ENCODE assay signal across 22 cellular contexts in genomic region chr11:65803797-65804492, GRCh38. TPM values are rescaled to one million over a fixed set of nuclear protein-coding genes. Genes with fewer than 3 reads are reported as not detected.
"Had no signal": no experiment of that assay in that cellular context is flagged by ENCODE, and none has a peak within 500 bp of the region (broad histone marks: within the 10 kb centered on the region; RNA-seq: fewer than 3 reads in every experiment).

No MANE protein-coding gene starts in this region.

- H3K36me3 Mint-ChIP-seq: brain, mesothelial cell of epicardium, T-cell had no signal

- H3K27ac ChIP-seq: epithelial cell of prostate, gastrocnemius medialis, heart right ventricle, lower lobe of right lung, spleen, tibial artery had no signal

- H3K4me3 Mint-ChIP-seq: activated T-cell treated with anti-CD3 and anti-CD28 coated beads, Interleukin-2, amount 50 U/mL, for 4 hours; brain; mesothelial cell of epicardium; neural crest cell; T-cell had no signal

- H3K4me1 Mint-ChIP-seq: mesothelial cell of epicardium, neural crest cell had no signal

- H3K9me3 Mint-ChIP-seq: activated T-cell treated with anti-CD3 and anti-CD28 coated beads, Interleukin-2, amount 50 U/mL, for 4 hours; brain; mesothelial cell of epicardium; neural crest cell; T-cell had no signal

- DNase-seq: activated CD4-positive, CD25-positive, alpha-beta regulatory T cell treated with anti-CD3 and anti-CD28 coated beads, Interleukin-2, amount 50 U/mL, for 72 hours; activated effector memory CD4-positive, alpha-beta T cell treated with Interleukin-2 at 50 U/mL for 16 hours; activated naive CD4-positive, alpha-beta T cell treated with anti-CD3 and anti-CD28 coated beads, Interleukin-2, amount 50 U/mL, for 16 hours; activated T-cell treated with anti-CD3 and anti-CD28 coated beads, Interleukin-2, amount 50 U/mL, for 4 hours; amniotic stem cell; dermis blood vessel endothelial cell; gastrocnemius medialis; heart right ventricle; left cardiac atrium; lower lobe of right lung; spleen; T-cell; T-helper 9 cell; tibial artery had no signal

- H3K27ac Mint-ChIP-seq: brain, mesothelial cell of epicardium, T-cell had no signal

- ATAC-seq: activated T-cell treated with anti-CD3 and anti-CD28 coated beads, Interleukin-2, amount 50 U/mL, for 4 hours; gastrocnemius medialis; left cardiac atrium; sciatic nerve; T-cell had no signal

- H3K4me3 ChIP-seq: gastrocnemius medialis, heart right ventricle, lower lobe of right lung, tibial artery had no signal

- H3K36me3 ChIP-seq: gastrocnemius medialis, heart right ventricle, lower lobe of right lung, spleen, tibial artery had no signal

- H3K4me1 ChIP-seq: gastrocnemius medialis, heart right ventricle, tibial artery had no signal

- H3K9me3 ChIP-seq: gastrocnemius medialis, heart right ventricle, lower lobe of right lung, spleen, tibial artery had no signal

RNA-seq across cellular contexts. Expression of gene OVOL1, which starts 17.1 kb away (rescaled TPM):
- total RNA-seq: dermis blood vessel endothelial cell, heart right ventricle, left cardiac atrium, myocyte, neural crest cell, osteocyte, pulmonary artery endothelial cell, sciatic nerve had no signal
- polyA plus RNA-seq: heart right ventricle had no signal

RNA-seq across cellular contexts. Expression of gene SNX32, which starts 29.8 kb away (rescaled TPM):
- total RNA-seq: left cardiac atrium had no signal
